20 cellular contexts compared by ENCODE assay signal in genomic region chr9:135901826-135902225, GRCh38.
"Had no signal": no experiment of that assay in that cellular context is flagged by ENCODE, and none has a peak within 500 bp of the region (broad histone marks: within the 10 kb centered on the region; RNA-seq: fewer than 3 reads in every experiment).

No MANE protein-coding gene starts in this region.

- H3K27ac ChIP-seq: cardiac muscle cell, heart right ventricle had no signal

- H3K27ac Mint-ChIP-seq: activated CD8-positive, alpha-beta T cell treated with anti-CD3 and anti-CD28 coated beads, Interleukin-2, amount 10 ng/mL, durations not matched to agents 7 days and 5 days; activated naive CD8-positive, alpha-beta T cell treated with anti-CD3 and anti-CD28 coated beads, Interleukin-2, amount 10 ng/mL, durations not matched to agents 7 days and 5 days; activated T-helper 1 cell treated with anti-CD3 and anti-CD28 coated beads, Interleukin-12 subunit alpha, Interleukin-12 subunit beta, Interleukin-2, Interleukin-4 antibody, amounts not matched to agents 30 ng/mL and 10 ng/mL and 1 ng/mL, durations not matched to agents 14 hours and 24 hours and 36 hours; memory B cell; nephron; T-helper 17 cell had no signal

- H3K4me3 Mint-ChIP-seq: activated CD8-positive, alpha-beta T cell treated with anti-CD3 and anti-CD28 coated beads, Interleukin-2, amount 10 ng/mL, durations not matched to agents 7 days and 5 days; activated naive CD8-positive, alpha-beta T cell treated with anti-CD3 and anti-CD28 coated beads, Interleukin-2, amount 10 ng/mL, durations not matched to agents 7 days and 5 days; activated T-helper 1 cell treated with anti-CD3 and anti-CD28 coated beads, Interleukin-12 subunit alpha, Interleukin-12 subunit beta, Interleukin-2, Interleukin-4 antibody, amounts not matched to agents 30 ng/mL and 10 ng/mL and 1 ng/mL, durations not matched to agents 14 hours and 24 hours and 36 hours; memory B cell; nephron; T-helper 17 cell had no signal

- H3K27me3 Mint-ChIP-seq: activated naive CD8-positive, alpha-beta T cell treated with anti-CD3 and anti-CD28 coated beads, Interleukin-2, amount 10 ng/mL, durations not matched to agents 7 days and 5 days; memory B cell; T-helper 17 cell had no signal

- H3K27me3 ChIP-seq: cardiac muscle cell, heart right ventricle had no signal

- DNase-seq: activated CD4-positive, alpha-beta T cell treated with anti-CD3 and anti-CD28 coated beads, Interleukin-2, amount 50 U/mL, for 1 hour; activated CD8-positive, alpha-beta T cell treated with anti-CD3 and anti-CD28 coated beads, Interleukin-2, amount 10 ng/mL, durations not matched to agents 7 days and 5 days; activated naive CD4-positive, alpha-beta T cell; activated naive CD8-positive, alpha-beta T cell treated with anti-CD3 and anti-CD28 coated beads, Interleukin-2, amount 10 ng/mL, durations not matched to agents 7 days and 5 days; amygdala; cortex of kidney; heart right ventricle; islet precursor cell; left colon; occipital lobe; retina; stimulated activated CD4-positive, alpha-beta T cell treated with anti-CD3 and anti-CD28 coated beads, Interleukin-4, amount 100 ng/mL, for 4 hours; stimulated activated naive CD8-positive, alpha-beta T cell treated with anti-CD3 and anti-CD28 coated beads, Interleukin-15, Interleukin-2, amounts not matched to agents 100 U/mL and 50 U/mL, for 24 hours; SW 1271; T-helper 17 cell had no signal

- H3K36me3 ChIP-seq: cardiac muscle cell, heart right ventricle had no signal

- H3K4me3 ChIP-seq: cardiac muscle cell, heart right ventricle had no signal

- ATAC-seq: activated CD4-positive, CD25-positive, alpha-beta regulatory T cell treated with anti-CD3 and anti-CD28 coated beads, Interleukin-2, amount 50 U/mL, for 24 hours; activated CD8-positive, alpha-beta T cell treated with anti-CD3 and anti-CD28 coated beads, Interleukin-2, amount 10 ng/mL, durations not matched to agents 7 days and 5 days; heart right ventricle; left colon; stimulated activated naive CD8-positive, alpha-beta T cell treated with anti-CD3 and anti-CD28 coated beads, Interleukin-15, Interleukin-2, amounts not matched to agents 100 U/mL and 50 U/mL, for 24 hours; T-helper 17 cell had no signal
